8 cellular contexts compared by ENCODE assay signal in the genomic region with DNA sequence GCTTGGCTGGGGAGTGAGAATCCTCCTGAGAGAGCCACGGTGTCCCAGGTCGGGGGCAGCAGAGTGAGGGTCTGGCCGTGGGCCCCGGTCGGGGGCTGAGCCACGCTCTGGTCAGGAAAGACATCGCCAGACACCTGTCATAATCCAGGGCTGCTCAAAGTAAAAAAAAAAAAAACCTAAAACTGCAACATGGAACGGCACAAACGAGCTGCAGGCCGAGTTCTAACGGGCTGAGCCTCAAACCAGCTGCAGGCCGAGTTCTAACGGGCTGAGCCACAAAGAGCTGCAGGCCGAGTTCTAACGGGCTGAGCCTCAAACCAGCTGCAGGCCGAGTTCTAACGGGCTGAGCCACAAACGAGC. TPM values are rescaled to one million over a fixed set of nuclear protein-coding genes. Genes with fewer than 3 reads are reported as not detected.
DNase-seq lines count a peak whose midpoint lies in the region; ATAC-seq, FAIRE-seq and TF ChIP-seq lines count a peak whose summit lies in the region.
"Not testable (repeated sequence)": the region's sequence is repeated elsewhere in the genome, so short reads cannot be mapped to it uniquely, and the experiment has no call there.

No MANE protein-coding gene starts in this region.

- H2BK5ac ChIP-seq in H1 (ENCODE audit: low read depth, low read length): 0 out of 2 replicates have a peak overlapping the region, but pooled peaks have one; percentile 4
- not testable (repeated sequence) for H2BK5ac ChIP-seq in mesenchymal stem cell (ENCODE audit: low read depth, low read length, poor library complexity, severe bottlenecking)

- not testable (repeated sequence) for H3K27me3 Mint-ChIP-seq in CD8-positive, alpha-beta memory T cell; activated CD4-positive, alpha-beta T cell treated with anti-CD3 and anti-CD28 coated beads, Interleukin-2, amount 10 ng/mL, durations not matched to agents 7 days and 5 days; activated naive CD8-positive, alpha-beta T cell; type B pancreatic cell

- not testable (repeated sequence) for H2BK120ac ChIP-seq in H1 (replicated peaks; ENCODE audit: low read depth, low read length)
- H2BK120ac ChIP-seq in mesenchymal stem cell (ENCODE audit: low read depth, low read length): peak overlapping the region; percentile 95

- H3K18ac ChIP-seq in H1 (ENCODE audit: extremely low read depth, low read length): not testable (repeated sequence)
- peak overlapping the region; percentile 77 to 97 for H3K18ac ChIP-seq in mesenchymal stem cell (ENCODE audit: low read depth in 1 of 2, low read length in 2 of 2)

- not testable (repeated sequence) for H3K23ac ChIP-seq in H1 (ENCODE audit: insufficient read length); mesenchymal stem cell (ENCODE audit: low read length in 2 of 2)

- TF ChIP-seq RAD21 in H1 (IDR thresholded peaks at IDR 0.05 in 1 of 2, conservative IDR thresholded peaks at IDR 0.05 in 1 of 2; ENCODE audit: low read depth in 2 of 2, low read length in 2 of 2): not testable (repeated sequence)

- H2BK20ac ChIP-seq in H1 (ENCODE audit: low read length): not testable (repeated sequence)

- whole genome bisulfite sequencing in H1 (ENCODE audit: extremely low coverage in 1 of 2, insufficient coverage in 1 of 2, insufficient read length in 1 of 2, insufficient replicate concordance in 2 of 2, low coverage in 1 of 2, low lambda C conversion rate in 2 of 2, missing lambda C conversion rate in 1 of 2), 2 experiments: 73% methylated on average over 8 of the region's 18 CpGs; no CpG with 5 or more reads in 1 of the 2 experiments
- WGBS in mesenchymal stem cell: 59% methylated on average over 11 of the region's 18 CpGs

- H3K79me1 ChIP-seq in H1 (ENCODE audit: low read depth, low read length): peaks cover 17% of the 10 kb centered on the region
- not testable (repeated sequence) for H3K79me1 ChIP-seq in mesenchymal stem cell (replicated peaks; ENCODE audit: low read length, poor library complexity, severe bottlenecking)

- H3K36me3 Mint-ChIP-seq in CD8-positive, alpha-beta memory T cell: peaks cover 0 to 71% (median 21%) of the 10 kb centered on the region in 3 donors
- H3K36me3 Mint-ChIP-seq in activated CD4-positive, alpha-beta T cell treated with anti-CD3 and anti-CD28 coated beads, Interleukin-2, amount 10 ng/mL, durations not matched to agents 7 days and 5 days (ENCODE audit: low read depth): peaks cover 56% of the 10 kb centered on the region
- not testable (repeated sequence) for H3K36me3 Mint-ChIP-seq in activated naive CD8-positive, alpha-beta T cell; type B pancreatic cell

- H2BK12ac ChIP-seq in H1 (ENCODE audit: low read depth, low read length): peak overlapping the region; percentile 75; the same call in 1 of the 2 replicates
- H2BK12ac ChIP-seq in mesenchymal stem cell (ENCODE audit: low read length in 2 of 2): peak overlapping the region; percentile 93 to 95

- peaks cover 94% of the 10 kb centered on the region for H3K4me1 ChIP-seq in CD8-positive, alpha-beta memory T cell (ENCODE audit: insufficient read depth, low read length)
- H3K4me1 ChIP-seq in NT2/D1 (ENCODE audit: insufficient read depth, insufficient read length): peaks cover 42% of the 10 kb centered on the region
- peaks cover 4 to 34% (median 27%) of the 10 kb centered on the region in 4 experiments for H3K4me1 ChIP-seq in H1 (replicated peaks in 1 of 4; ENCODE audit: control insufficient read depth in 3 of 4, insufficient read depth in 4 of 4, low read length in 3 of 4)
- H3K4me1 ChIP-seq in mesenchymal stem cell (ENCODE audit: control insufficient read depth, insufficient read depth, low read depth, low read length): peaks cover 78% of the 10 kb centered on the region
- peaks cover 48 to 76% of the 10 kb centered on the region in 2 donors for H3K4me1 ChIP-seq in gastrocnemius medialis

- not testable (repeated sequence) for H3K4ac ChIP-seq in H1 (replicated peaks; ENCODE audit: insufficient read length, low read depth, low read length)
- H3K4ac ChIP-seq in mesenchymal stem cell (ENCODE audit: low read depth in 1 of 2, low read length in 2 of 2): peak overlapping the region; percentile 57 to 98

- H4K5ac ChIP-seq in H1 (ENCODE audit: insufficient read length, low read depth, low read length): not testable (repeated sequence)

- not testable (repeated sequence) for TF ChIP-seq CTCF in H1 (IDR thresholded peaks at IDR 0.05; ENCODE audit: control extremely low read depth in 1 of 3, insufficient read depth in 1 of 3, low read depth in 1 of 3, low read length in 3 of 3); gastrocnemius medialis (IDR thresholded peaks at IDR 0.05 in 4 of 5, conservative IDR thresholded peaks at IDR 0.05 in 1 of 5); type B pancreatic cell (conservative IDR thresholded peaks at IDR 0.05)

- H4K8ac ChIP-seq in H1 (ENCODE audit: extremely low read depth, insufficient read depth, low read length): not testable (repeated sequence)
- H4K8ac ChIP-seq in mesenchymal stem cell (ENCODE audit: low read length): peak overlapping the region; percentile 97

- ATAC-seq in gastrocnemius medialis: not testable (repeated sequence)

- H3K4me3 ChIP-seq in CD8-positive, alpha-beta memory T cell (ENCODE audit: low read length): peak overlapping the region; percentile 52
- not testable (repeated sequence) for H3K4me3 ChIP-seq in NT2/D1 (ENCODE audit: insufficient read length, low read depth); H1 (ENCODE audit: extremely low read depth in 1 of 4, insufficient read depth in 2 of 4, low read depth in 3 of 4, low read length in 4 of 4); mesenchymal stem cell (ENCODE audit: insufficient read depth in 1 of 2, low read depth in 1 of 2, low read length in 2 of 2)
- peak overlapping the region in 2 of 4 donors; percentile 5 to 28 for H3K4me3 ChIP-seq in gastrocnemius medialis

- TF ChIP-seq EP300 in H1 (IDR thresholded peaks at IDR 0.05; ENCODE audit: borderline replicate concordance in 1 of 2, low read depth in 2 of 2, low read length in 2 of 2): not testable (repeated sequence)

- intact Hi-C loops in gastrocnemius medialis (cut with DNase I; ENCODE audit: low total_unique reads): not testable (repeated sequence)

- not testable (repeated sequence) for H3K14ac ChIP-seq in H1 (ENCODE audit: insufficient read length)
- H3K14ac ChIP-seq in mesenchymal stem cell (ENCODE audit: low read length in 2 of 2): peak overlapping the region in 1 of 2 experiments; percentile 82

- H2AFZ ChIP-seq in H1 (ENCODE audit: low read length); mesenchymal stem cell (ENCODE audit: low read depth, low read length): not testable (repeated sequence)

- not testable (repeated sequence) for H3K23me2 ChIP-seq in H1 (ENCODE audit: low read depth, low read length)

- POLR2A ChIA-PET in CD8-positive, alpha-beta memory T cell (lab: Charles Lee): interaction anchor here (0.7 to 1.5 kb wide), 9 partner anchors 14 to 283 kb away, joined by 3 to 7 read pairs (median 4); no protein-coding TSS in a partner anchor
- POLR2A ChIA-PET in activated CD4-positive, alpha-beta T cell treated with anti-CD3 and anti-CD28 coated beads, Interleukin-2, amount 10 ng/mL, durations not matched to agents 7 days and 5 days (lab: Charles Lee): interaction anchor here (0.6 to 1.0 kb wide), 2 partner anchors 20 to 36 kb away, joined by 3 to 7 read pairs; no protein-coding TSS in a partner anchor
- POLR2A ChIA-PET in H1 (lab: Charles Lee; ENCODE audit: partially characterized antibody): interaction anchor here (3.1 kb wide), 1 partner anchor 11 kb away, joined by 10 read pairs; no protein-coding TSS in a partner anchor

- H3K4me3 Mint-ChIP-seq in CD8-positive, alpha-beta memory T cell: peak overlapping the region; percentile 75 to 91 (median 84)
- H3K4me3 Mint-ChIP-seq in activated CD4-positive, alpha-beta T cell treated with anti-CD3 and anti-CD28 coated beads, Interleukin-2, amount 10 ng/mL, durations not matched to agents 7 days and 5 days: peak overlapping the region; percentile 76
- peak overlapping the region; percentile 87 for H3K4me3 Mint-ChIP-seq in activated naive CD8-positive, alpha-beta T cell
- H3K4me3 Mint-ChIP-seq in type B pancreatic cell: not testable (repeated sequence)

- H2AK5ac ChIP-seq in H1 (ENCODE audit: low read depth, low read length): not testable (repeated sequence)
- H2AK5ac ChIP-seq in mesenchymal stem cell (ENCODE audit: low read length, severe bottlenecking): peak overlapping the region; percentile 1

- H3K27me3 ChIP-seq in CD8-positive, alpha-beta memory T cell (ENCODE audit: insufficient read depth, low read length, poor library complexity, severe bottlenecking); NT2/D1 (ENCODE audit: insufficient read depth, insufficient read length); H1 (replicated peaks in 1 of 4; ENCODE audit: control insufficient read depth in 3 of 4, extremely low read depth in 1 of 4, insufficient read depth in 3 of 4, low read length in 3 of 4); mesenchymal stem cell (ENCODE audit: control insufficient read depth in 1 of 2, insufficient read depth in 1 of 2, low read length in 2 of 2); gastrocnemius medialis: not testable (repeated sequence)

- H3K4me1 Mint-ChIP-seq in CD8-positive, alpha-beta memory T cell: peaks cover 75 to 88% (median 77%) of the 10 kb centered on the region in 3 donors
- peaks cover 76% of the 10 kb centered on the region for H3K4me1 Mint-ChIP-seq in activated CD4-positive, alpha-beta T cell treated with anti-CD3 and anti-CD28 coated beads, Interleukin-2, amount 10 ng/mL, durations not matched to agents 7 days and 5 days
- H3K4me1 Mint-ChIP-seq in activated naive CD8-positive, alpha-beta T cell (ENCODE audit: low read depth): peaks cover 80% of the 10 kb centered on the region
- peaks cover 45% of the 10 kb centered on the region for H3K4me1 Mint-ChIP-seq in type B pancreatic cell (ENCODE audit: unreplicated experiment)

- peaks cover 7 to 13% of the 10 kb centered on the region in 2 experiments for H4K20me1 ChIP-seq in H1 (replicated peaks in 1 of 2; ENCODE audit: control insufficient read depth in 1 of 2, insufficient read depth in 2 of 2, low read length in 2 of 2)

- H3K4me2 ChIP-seq in H1 (ENCODE audit: insufficient read depth in 1 of 2, low read depth in 2 of 2, low read length in 2 of 2); mesenchymal stem cell (ENCODE audit: low read length, poor library complexity, severe bottlenecking): not testable (repeated sequence)

- not testable (repeated sequence) for H3K9me3 Mint-ChIP-seq in CD8-positive, alpha-beta memory T cell; activated CD4-positive, alpha-beta T cell treated with anti-CD3 and anti-CD28 coated beads, Interleukin-2, amount 10 ng/mL, durations not matched to agents 7 days and 5 days; activated naive CD8-positive, alpha-beta T cell (ENCODE audit: low read depth); type B pancreatic cell

- H3K9ac ChIP-seq in NT2/D1 (ENCODE audit: insufficient read length, low read depth): peak overlapping the region; percentile 43
- H3K9ac ChIP-seq in H1 (replicated peaks in 1 of 4; ENCODE audit: extremely low read depth in 1 of 4, low read depth in 3 of 4, low read length in 3 of 4): not testable (repeated sequence)
- peak overlapping the region; percentile 36 for H3K9ac ChIP-seq in mesenchymal stem cell (ENCODE audit: low read length)

- CTCF ChIA-PET in CD8-positive, alpha-beta memory T cell (lab: Charles Lee): interaction anchor here (0.7 to 6.4 kb wide), 24 partner anchors 8 to 386 kb away, joined by 3 to 60 read pairs (median 4); no protein-coding TSS in a partner anchor
- CTCF ChIA-PET in activated CD4-positive, alpha-beta T cell treated with anti-CD3 and anti-CD28 coated beads, Interleukin-2, amount 10 ng/mL, durations not matched to agents 7 days and 5 days (lab: Charles Lee): interaction anchor here (0.6 to 3.5 kb wide), 10 partner anchors 12 to 602 kb away, joined by 3 to 15 read pairs (median 4); no protein-coding TSS in a partner anchor
- CTCF ChIA-PET in H1 (lab: Charles Lee; ENCODE audit: partially characterized antibody): interaction anchor here (0.7 to 2.1 kb wide), 13 partner anchors 13 to 129 kb away, joined by 3 to 6 read pairs (median 3); no protein-coding TSS in a partner anchor

- peaks cover 52% of the 10 kb centered on the region for H3K36me3 ChIP-seq in CD8-positive, alpha-beta memory T cell (ENCODE audit: insufficient read depth, low read length)
- peaks cover 16% of the 10 kb centered on the region for H3K36me3 ChIP-seq in NT2/D1 (ENCODE audit: insufficient read depth, insufficient read length, low read length)
- not testable (repeated sequence) for H3K36me3 ChIP-seq in H1 (ENCODE audit: control insufficient read depth in 2 of 4, insufficient read depth in 4 of 4, low read length in 3 of 4); gastrocnemius medialis
- H3K36me3 ChIP-seq in mesenchymal stem cell (ENCODE audit: control insufficient read depth in 1 of 2, insufficient read depth in 2 of 2, low read depth in 1 of 2, low read length in 2 of 2): peaks cover 26 to 39% of the 10 kb centered on the region in 2 experiments

- not testable (repeated sequence) for FAIRE-seq in H1 (lab: Jason Lieb, UNC)

- not testable (repeated sequence) for TF ChIP-seq POLR2A in H1 (IDR thresholded peaks at IDR 0.05; ENCODE audit: control extremely low read depth in 1 of 2, low read depth in 2 of 2, low read length in 2 of 2); gastrocnemius medialis (IDR thresholded peaks at IDR 0.05)

- H4K91ac ChIP-seq in H1 (replicated peaks; ENCODE audit: insufficient read length, low read length): peak overlapping the region; percentile 34
- H4K91ac ChIP-seq in mesenchymal stem cell (ENCODE audit: low read length): peak overlapping the region; percentile 89

- DNase-seq in CD8-positive, alpha-beta memory T cell; NT2/D1 (ENCODE audit: low read depth, low spot score); activated CD4-positive, alpha-beta T cell treated with anti-CD3 and anti-CD28 coated beads, Interleukin-2, amount 10 ng/mL, durations not matched to agents 7 days and 5 days; H1 (ENCODE audit: low read depth in 1 of 2, low spot score in 2 of 2); mesenchymal stem cell; type B pancreatic cell (ENCODE audit: extremely low spot score, unreplicated experiment): not testable (repeated sequence)
- peak in 1 of 2 donors; percentile 7 for DNase-seq in gastrocnemius medialis

- not testable (repeated sequence) for H2BK15ac ChIP-seq in H1 (ENCODE audit: low read length)
- peak overlapping the region; percentile 82 for H2BK15ac ChIP-seq in mesenchymal stem cell (ENCODE audit: low read depth, poor library complexity, severe bottlenecking)

- H3K27ac ChIP-seq in CD8-positive, alpha-beta memory T cell (ENCODE audit: low read depth, low read length): peak overlapping the region; percentile 14
- H3K27ac ChIP-seq in H1 (ENCODE audit: low read depth, low read length): not testable (repeated sequence)
- H3K27ac ChIP-seq in mesenchymal stem cell (ENCODE audit: low read length, poor library complexity, severe bottlenecking) (peak overlapping the region; percentile 71), gastrocnemius medialis (peak overlapping the region; percentile 68 to 84 (median 78))

- H3K56ac ChIP-seq in H1 (replicated peaks; ENCODE audit: insufficient read length, low read depth, low read length): not testable (repeated sequence)

- peaks cover 0 to 57% of the 10 kb centered on the region in 2 experiments; a peak in 3 of 4 replicates for H3K79me2 ChIP-seq in H1 (ENCODE audit: control insufficient read depth in 1 of 2, insufficient read depth in 2 of 2, low read length in 2 of 2)

- H3K9me3 ChIP-seq in CD8-positive, alpha-beta memory T cell (ENCODE audit: low read length); NT2/D1 (ENCODE audit: insufficient read depth, low read length); H1 (ENCODE audit: insufficient read depth in 2 of 2, low read depth in 1 of 2, low read length in 1 of 2); mesenchymal stem cell (ENCODE audit: control insufficient read depth, low read length); gastrocnemius medialis: not testable (repeated sequence)

- in situ Hi-C loops in gastrocnemius medialis (cut with MboI; ENCODE audit: low sequenced_read_pairs in 4 of 4): not testable (repeated sequence)

- H3K27ac Mint-ChIP-seq in CD8-positive, alpha-beta memory T cell: peak overlapping the region; percentile 90 to 96 (median 95)
- peak overlapping the region; percentile 97 for H3K27ac Mint-ChIP-seq in activated CD4-positive, alpha-beta T cell treated with anti-CD3 and anti-CD28 coated beads, Interleukin-2, amount 10 ng/mL, durations not matched to agents 7 days and 5 days
- H3K27ac Mint-ChIP-seq in activated naive CD8-positive, alpha-beta T cell: peak overlapping the region; percentile 96
- peak overlapping the region; percentile 64 for H3K27ac Mint-ChIP-seq in type B pancreatic cell

RNA-seq across cellular contexts. Expression of a gene that starts 21.6 kb away (rescaled TPM):
- total RNA-seq in CD8-positive, alpha-beta memory T cell: 10 to 100 TPM; 26.4 to 27.1 TPM
- 123 TPM for polyA plus RNA-seq in CD8-positive, alpha-beta memory T cell
- 100 to 1,000 TPM; 114 to 115 TPM for total RNA-seq in activated CD4-positive, alpha-beta T cell treated with anti-CD3 and anti-CD28 coated beads, Interleukin-2, amount 10 ng/mL, durations not matched to agents 7 days and 5 days
- 21.9 TPM in 2 replicates for total RNA-seq in H1 (2021; fragmentation: NEBNext Ultra II Directional; extraction: Animal tissue kit (Norgen Biotek cat#: 25700))
- polyA plus RNA-seq in H1 (2011; rRNA removed): 7.5 and 11.0 TPM in 2 replicates
- polyA plus RNA-seq in H1 (2011; cell fraction: cytosol; rRNA removed): 12.9 TPM
- polyA plus RNA-seq in H1 (2011; cell fraction: nucleus; rRNA removed): 15.0 TPM
- polyA plus RNA-seq in H1 (2012, experiment 1 of 2): 11.8 to 14.5 TPM (median 13.4 TPM) in 4 replicates
- 7.7 TPM for polyA plus RNA-seq in H1 (2012, experiment 2 of 2)
- polyA plus RNA-seq in H1 (2013, experiment 1 of 2): 11.2 TPM
- polyA plus RNA-seq in H1 (2013, experiment 2 of 2): 11.4 TPM
- 10.6 and 10.8 TPM in 2 replicates for polyA minus RNA-seq in H1 (2011; rRNA and poly(A)+ RNA removed)
- 11.4 TPM for polyA minus RNA-seq in H1 (2011; cell fraction: cytosol; rRNA and poly(A)+ RNA removed)
- 6.9 TPM for polyA minus RNA-seq in H1 (2011; cell fraction: nucleus; rRNA and poly(A)+ RNA removed)
- 44.2 TPM for polyA plus RNA-seq in mesenchymal stem cell (2013, experiment 1 of 2)
- polyA plus RNA-seq in mesenchymal stem cell (2013, experiment 2 of 2): 43.9 TPM
- 10 to 100 TPM in 2 of 4 donors, 1 to 10 TPM in 2; 3.4 to 22.2 (median 10.8) TPM for total RNA-seq in gastrocnemius medialis
- total RNA-seq in type B pancreatic cell (ENCODE audit: low replicate concordance): 1.9 and 9.3 TPM in 2 replicates
